ENCODE assay signal across 9 cellular contexts in genomic region chr10:3107426-3107961, GRCh38. TPM values are rescaled to one million over a fixed set of nuclear protein-coding genes. Genes with fewer than 3 reads are reported as not detected.
DNase-seq lines count a peak whose midpoint lies in the region; ATAC-seq and TF ChIP-seq lines count a peak whose summit lies in the region.
"Had no signal": no experiment of that assay in that cellular context is flagged by ENCODE, and none has a peak within 500 bp of the region (broad histone marks: within the 10 kb centered on the region; RNA-seq: fewer than 3 reads in every experiment).

No MANE protein-coding gene starts in this region.

- POLR2A ChIA-PET in activated CD4-positive, alpha-beta memory T cell treated with anti-CD3 and anti-CD28 coated beads, Interleukin-2, amount 10 ng/mL, durations not matched to agents 7 days and 5 days (lab: Charles Lee): interaction anchor here (0.8 to 1.2 kb wide), 2 partner anchors 15 to 22 kb away, joined by 3 read pairs; no protein-coding TSS in a partner anchor

- TF ChIP-seq CTCF in foreskin keratinocyte (conservative IDR thresholded peaks at IDR 0.05): no peak
- no peak for TF ChIP-seq CTCF in osteoblast (IDR thresholded peaks at IDR 0.05; ENCODE audit: extremely low read depth, low read depth, low read length)
- no peak for TF ChIP-seq CTCF in hepatocyte (IDR thresholded peaks at IDR 0.05; ENCODE audit: poor library complexity)

- DNase-seq in ACHN: peak; percentile 98
- peak; percentile 20 for DNase-seq in adipocyte (ENCODE audit: low read depth)
- peak; percentile 96 to 98 for DNase-seq in foreskin keratinocyte
- DNase-seq in osteoblast (ENCODE audit: insufficient read length, low spot score, missing footprints): peak; percentile 99
- no peak for DNase-seq in hepatocyte (ENCODE audit: low spot score)
- no peak for DNase-seq in activated CD4-positive, alpha-beta memory T cell treated with anti-CD3 and anti-CD28 coated beads, Interleukin-2, amount 10 ng/mL, durations not matched to agents 7 days and 5 days
- DNase-seq: activated CD4-positive, alpha-beta T cell treated with anti-CD3 and anti-CD28 coated beads, Interleukin-2, amount 10 ng/mL, durations not matched to agents 24 days and 14 days had no signal

- peaks cover 33% of the 10 kb centered on the region for H3K79me2 ChIP-seq in osteoblast (ENCODE audit: insufficient read depth, low read length)
- H3K79me2 ChIP-seq in hepatocyte: no peaks in the 10 kb centered on the region

- H3K27ac ChIP-seq in foreskin keratinocyte (peak overlapping the region; percentile 94), osteoblast (ENCODE audit: low read depth, low read length) (peak overlapping the region; percentile 97), hepatocyte (no peak overlapping the region)

- no peaks in the 10 kb centered on the region for H3K27me3 Mint-ChIP-seq in activated CD4-positive, alpha-beta memory T cell treated with anti-CD3 and anti-CD28 coated beads, Interleukin-2, amount 10 ng/mL, durations not matched to agents 7 days and 5 days
- H3K27me3 Mint-ChIP-seq: activated CD4-positive, alpha-beta T cell treated with anti-CD3 and anti-CD28 coated beads, Interleukin-2, amount 10 ng/mL, durations not matched to agents 24 days and 14 days had no signal

- H3K9me3 ChIP-seq in adipocyte (ENCODE audit: control insufficient read depth, low read length): no peaks in the 10 kb centered on the region
- H3K9me3 ChIP-seq in osteoblast (ENCODE audit: low read depth, low read length): no peaks in the 10 kb centered on the region
- H3K9me3 ChIP-seq in hepatocyte (ENCODE audit: low read depth): no peaks in the 10 kb centered on the region

- WGBS in hepatocyte (ENCODE audit: low lambda C conversion rate, missing lambda C conversion rate): 95% methylated on average over 22 of the region's 22 CpGs

- H3K36me3 ChIP-seq in adipocyte (ENCODE audit: control insufficient read depth, insufficient read depth, low read length, severe bottlenecking) (peaks cover 5% of the 10 kb centered on the region), osteoblast (ENCODE audit: insufficient read depth, low read length) (peaks cover 74% of the 10 kb centered on the region), hepatocyte (replicated peaks; ENCODE audit: insufficient read depth, low read depth) (no peaks in the 10 kb centered on the region)

- H3K27me3 ChIP-seq in adipocyte (replicated peaks; ENCODE audit: control insufficient read depth, insufficient read depth, low read length) (no peaks in the 10 kb centered on the region), foreskin keratinocyte (no peaks in the 10 kb centered on the region), osteoblast (ENCODE audit: insufficient read depth, low read length) (no peaks in the 10 kb centered on the region), hepatocyte (no peaks in the 10 kb centered on the region)

- H3K4me3 Mint-ChIP-seq in activated CD4-positive, alpha-beta memory T cell treated with anti-CD3 and anti-CD28 coated beads, Interleukin-2, amount 10 ng/mL, durations not matched to agents 7 days and 5 days: no peak overlapping the region
- H3K4me3 Mint-ChIP-seq: activated CD4-positive, alpha-beta T cell treated with anti-CD3 and anti-CD28 coated beads, Interleukin-2, amount 10 ng/mL, durations not matched to agents 24 days and 14 days had no signal

- peaks cover 78% of the 10 kb centered on the region for H3K36me3 Mint-ChIP-seq in activated CD4-positive, alpha-beta memory T cell treated with anti-CD3 and anti-CD28 coated beads, Interleukin-2, amount 10 ng/mL, durations not matched to agents 7 days and 5 days (ENCODE audit: low read depth)

- no peak overlapping the region for H2AFZ ChIP-seq in osteoblast (ENCODE audit: low read length)
- no peak overlapping the region for H2AFZ ChIP-seq in hepatocyte

- H3K4me3 ChIP-seq in adipocyte (ENCODE audit: low read length): peak overlapping the region; percentile 31
- peak overlapping the region; percentile 12 for H3K4me3 ChIP-seq in osteoblast (ENCODE audit: insufficient read depth, low read length)
- no peak overlapping the region for H3K4me3 ChIP-seq in hepatocyte

- no peak overlapping the region for H3K27ac Mint-ChIP-seq in activated CD4-positive, alpha-beta memory T cell treated with anti-CD3 and anti-CD28 coated beads, Interleukin-2, amount 10 ng/mL, durations not matched to agents 7 days and 5 days
- H3K27ac Mint-ChIP-seq: activated CD4-positive, alpha-beta T cell treated with anti-CD3 and anti-CD28 coated beads, Interleukin-2, amount 10 ng/mL, durations not matched to agents 24 days and 14 days had no signal

- CTCF ChIA-PET in activated CD4-positive, alpha-beta memory T cell treated with anti-CD3 and anti-CD28 coated beads, Interleukin-2, amount 10 ng/mL, durations not matched to agents 7 days and 5 days (lab: Charles Lee): no interaction called here

- peak overlapping the region; percentile 75 for H3K9ac ChIP-seq in adipocyte (ENCODE audit: low read length)

- no peaks in the 10 kb centered on the region for H3K4me1 Mint-ChIP-seq in activated CD4-positive, alpha-beta memory T cell treated with anti-CD3 and anti-CD28 coated beads, Interleukin-2, amount 10 ng/mL, durations not matched to agents 7 days and 5 days

- H4K20me1 ChIP-seq in osteoblast (ENCODE audit: insufficient read depth, low read length) (no peaks in the 10 kb centered on the region), hepatocyte (ENCODE audit: insufficient read depth, poor library complexity, severe bottlenecking) (no peaks in the 10 kb centered on the region)

- H3K4me1 ChIP-seq in adipocyte (ENCODE audit: control insufficient read depth, insufficient read depth, low read length) (peaks cover 35% of the 10 kb centered on the region), foreskin keratinocyte (peaks cover 4% of the 10 kb centered on the region), osteoblast (ENCODE audit: insufficient read depth, low read length) (peaks cover 10% of the 10 kb centered on the region), hepatocyte (ENCODE audit: insufficient read depth) (no peaks in the 10 kb centered on the region)

- H3K9me2 ChIP-seq in hepatocyte (replicated peaks; ENCODE audit: insufficient read depth): no peaks in the 10 kb centered on the region

- H3K4me2 ChIP-seq in osteoblast (ENCODE audit: insufficient read depth, low read length) (peak overlapping the region; percentile 75), hepatocyte (no peak overlapping the region)

- H3K9me3 Mint-ChIP-seq in activated CD4-positive, alpha-beta memory T cell treated with anti-CD3 and anti-CD28 coated beads, Interleukin-2, amount 10 ng/mL, durations not matched to agents 7 days and 5 days: no peaks in the 10 kb centered on the region
- H3K9me3 Mint-ChIP-seq: activated CD4-positive, alpha-beta T cell treated with anti-CD3 and anti-CD28 coated beads, Interleukin-2, amount 10 ng/mL, durations not matched to agents 24 days and 14 days had no signal

- ATAC-seq in foreskin keratinocyte: peak; percentile 93
- no peak for ATAC-seq in HG03196 (IDR thresholded peaks at IDR 0.05; ENCODE audit: unreplicated experiment)
- ATAC-seq in GM21576 (IDR thresholded peaks at IDR 0.05; ENCODE audit: unreplicated experiment): no peak

- in situ Hi-C loops in ACHN (cut with HindIII; ENCODE audit: low pct_ligation_motif_present, low pct_unique_long_range_greater_than_20kb, low sequenced_read_pairs): no loop called here

RNA-seq across cellular contexts. Expression of gene PFKP, which starts 40.1 kb away (rescaled TPM):
- 186 and 190 TPM in 2 replicates for total RNA-seq in foreskin keratinocyte
- polyA plus RNA-seq in foreskin keratinocyte: 125 and 130 TPM in 2 replicates
- 71.6 and 80.0 TPM in 2 replicates for total RNA-seq in osteoblast
- total RNA-seq in hepatocyte: 17.5 and 24.6 TPM in 2 replicates
- 48.9 and 56.0 TPM in 2 replicates for polyA plus RNA-seq in hepatocyte
- 100 to 1,000 TPM; 214 to 215 TPM for total RNA-seq in activated CD4-positive, alpha-beta memory T cell treated with anti-CD3 and anti-CD28 coated beads, Interleukin-2, amount 10 ng/mL, durations not matched to agents 7 days and 5 days

Comparison
In these comparisons a context has a peak if more than half of its experiments do, and no peak if none do; other contexts are left out.
1. DNase-seq: peak in ACHN (single experiment), adipocyte (single experiment), foreskin keratinocyte (2 of 2) and osteoblast (single experiment); none in hepatocyte (single experiment) and activated CD4-positive, alpha-beta memory T cell treated with anti-CD3 and anti-CD28 coated beads, Interleukin-2, amount 10 ng/mL, durations not matched to agents 7 days and 5 days (single experiment).